19 cellular contexts compared by ENCODE assay signal in genomic region chr22:25777411-25777810, GRCh38.
"Had no signal": no experiment of that assay in that cellular context is flagged by ENCODE, and none has a peak within 500 bp of the region (broad histone marks: within the 10 kb centered on the region; RNA-seq: fewer than 3 reads in every experiment).

No MANE protein-coding gene starts in this region.

- DNase-seq: KG1, MG63, MM.1S, NCI-H1105, NCI-H1417 treated with DMSO at 0.1 percent for 48 hours, NCI-H1436 treated with DMSO at 0.1 percent for 48 hours, NCI-H187, NCI-H187 treated with DMSO at 0.1 percent for 48 hours, NCI-H2029, NCI-H2029 treated with DMSO at 0.1 percent for 48 hours, NCI-H2081 treated with DMSO at 0.1 percent for 48 hours, NCI-H2107, NCI-H2171, NCI-H2227 treated with DMSO at 0.1 percent for 48 hours, NCI-H226, NCI-H345, NCI-H446 treated with DMSO at 0.1 percent for 48 hours, NCI-H510A had no signal

- H3K27ac ChIP-seq: KMS-11 had no signal

- H3K4me3 ChIP-seq: MG63 had no signal

- H3K9me3 ChIP-seq: MG63 had no signal

- H3K9ac ChIP-seq: KMS-11 had no signal

- H3K27me3 ChIP-seq: MG63 had no signal

- H3K4me2 ChIP-seq: KMS-11 had no signal

- H3K36me3 ChIP-seq: MG63 had no signal
